Comparison of ENCODE assay signal across 16 cellular contexts in the genomic region with DNA sequence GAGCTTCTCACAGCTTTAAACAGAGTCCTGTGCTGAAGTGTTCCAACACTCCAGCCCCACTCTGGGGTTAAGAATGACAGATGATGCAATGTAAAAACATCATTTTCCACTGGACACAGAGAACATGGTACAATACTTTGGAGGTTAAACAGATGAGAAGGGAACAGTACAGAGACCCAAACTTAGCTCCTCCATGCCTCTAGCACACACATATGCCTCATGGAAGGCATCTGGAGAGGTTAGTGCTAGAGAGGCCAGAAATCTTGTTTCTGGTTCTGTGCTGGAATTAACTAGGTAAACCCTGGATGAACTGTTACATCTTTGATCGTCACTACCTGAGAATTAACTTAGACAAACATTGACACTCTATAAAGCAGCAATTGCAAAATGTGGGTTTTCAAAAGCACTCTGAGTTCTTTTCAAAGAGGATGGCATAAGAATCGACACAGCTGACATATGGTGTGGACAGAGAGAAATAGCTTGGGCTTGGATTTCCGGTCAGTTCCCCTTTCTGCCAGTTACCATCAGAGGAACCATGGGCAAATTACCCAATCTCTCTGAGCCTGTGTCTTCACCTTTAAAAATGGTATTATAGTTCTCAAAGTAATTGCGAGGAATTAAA.
A peak's percentile ranks its signal among the peaks of the same experiment; 100 is the strongest.
DNase-seq lines count a peak whose midpoint lies in the region; ATAC-seq, FAIRE-seq and TF ChIP-seq lines count a peak whose summit lies in the region.
"Had no signal": no experiment of that assay in that cellular context is flagged by ENCODE, and none has a peak within 500 bp of the region (broad histone marks: within the 10 kb centered on the region; RNA-seq: fewer than 3 reads in every experiment).

No MANE protein-coding gene starts in this region.

- H3K4me1 ChIP-seq in HCT116 (ENCODE audit: control insufficient read depth in 1 of 2, insufficient read depth in 2 of 2, low read length in 2 of 2) (peaks cover 0 to 19% of the 10 kb centered on the region in 2 experiments; a peak in 2 of 4 replicates), GM12878 (ENCODE audit: control insufficient read depth, insufficient read depth, low read length) (no peaks in the 10 kb centered on the region), hepatocyte (ENCODE audit: insufficient read depth) (peaks cover 17% of the 10 kb centered on the region), gastrocnemius medialis (peaks cover 44 to 49% of the 10 kb centered on the region in 2 donors)
- H3K4me1 ChIP-seq in CD8-positive, alpha-beta T cell (ENCODE audit: insufficient read depth, low read length), result no peaks in the 10 kb centered on the region

- no peak overlapping the region for H3K4me3 ChIP-seq in HCT116 (replicated peaks in 1 of 2; ENCODE audit: low read depth in 1 of 2, low read length in 2 of 2)
- H3K4me3 ChIP-seq in GM12878, result no peak overlapping the region
- H3K4me3 ChIP-seq in hepatocyte, result no peak overlapping the region
- H3K4me3 ChIP-seq in gastrocnemius medialis, result no peak overlapping the region
- H3K4me3 ChIP-seq in CD8-positive, alpha-beta T cell (ENCODE audit: low read depth, low read length), result no peak overlapping the region
- H3K4me3 ChIP-seq: lung had no signal

- no peaks in the 10 kb centered on the region for H3K27me3 Mint-ChIP-seq in CD8-positive, alpha-beta T cell (ENCODE audit: low read depth)
- no peaks in the 10 kb centered on the region for H3K27me3 Mint-ChIP-seq in MCF 10A (ENCODE audit: insufficient read depth, unreplicated experiment)

- TF ChIP-seq EP300 in GM12878 (IDR thresholded peaks at IDR 0.05; ENCODE audit: borderline replicate concordance in 1 of 2, control insufficient read depth in 1 of 2, low read depth in 2 of 2, low read length in 2 of 2), result no peak

- no peaks in the 10 kb centered on the region for H3K4me1 Mint-ChIP-seq in CD8-positive, alpha-beta T cell (ENCODE audit: low read depth)
- H3K4me1 Mint-ChIP-seq in MCF 10A (ENCODE audit: insufficient read depth, unreplicated experiment), result peaks cover 6% of the 10 kb centered on the region
- H3K4me1 Mint-ChIP-seq: IgD-negative memory B cell had no signal

- no peaks in the 10 kb centered on the region for H3K9me3 ChIP-seq in HCT116 (ENCODE audit: control insufficient read depth in 1 of 2, insufficient read depth in 1 of 2, low read depth in 1 of 2, low read length in 2 of 2)
- no peaks in the 10 kb centered on the region for H3K9me3 ChIP-seq in GM12878 (replicated peaks; ENCODE audit: control insufficient read depth, insufficient read depth, low read length)
- no peaks in the 10 kb centered on the region for H3K9me3 ChIP-seq in hepatocyte (ENCODE audit: low read depth)
- H3K9me3 ChIP-seq in gastrocnemius medialis, result no peaks in the 10 kb centered on the region
- H3K9me3 ChIP-seq in CD8-positive, alpha-beta T cell (ENCODE audit: low read length), result no peaks in the 10 kb centered on the region

- H3K27me3 ChIP-seq in HCT116 (ENCODE audit: insufficient read depth, low read length) (no peaks in the 10 kb centered on the region), GM12878 (replicated peaks in 1 of 2; ENCODE audit: control insufficient read depth in 2 of 2, insufficient read depth in 2 of 2, low read length in 1 of 2) (no peaks in the 10 kb centered on the region), hepatocyte (no peaks in the 10 kb centered on the region), gastrocnemius medialis (no peaks in the 10 kb centered on the region)
- H3K27me3 ChIP-seq in CD8-positive, alpha-beta T cell (ENCODE audit: insufficient read depth, low read length), result no peaks in the 10 kb centered on the region

- H3K4me2 ChIP-seq in HCT116 (ENCODE audit: low read length), result no peak overlapping the region
- no peak overlapping the region for H3K4me2 ChIP-seq in GM12878 (ENCODE audit: control insufficient read depth, insufficient read depth)
- H3K4me2 ChIP-seq in hepatocyte, result no peak overlapping the region

- no peaks in the 10 kb centered on the region for H3K36me3 ChIP-seq in HCT116 (ENCODE audit: control insufficient read depth in 1 of 2, insufficient read depth in 2 of 2, low read length in 2 of 2)
- no peaks in the 10 kb centered on the region for H3K36me3 ChIP-seq in GM12878 (ENCODE audit: control insufficient read depth in 2 of 2, insufficient read depth in 2 of 2, low read length in 1 of 2)
- no peaks in the 10 kb centered on the region for H3K36me3 ChIP-seq in hepatocyte (replicated peaks; ENCODE audit: insufficient read depth, low read depth)
- H3K36me3 ChIP-seq in gastrocnemius medialis, result no peaks in the 10 kb centered on the region
- no peaks in the 10 kb centered on the region for H3K36me3 ChIP-seq in CD8-positive, alpha-beta T cell (ENCODE audit: insufficient read depth, low read length)

- no peak overlapping the region for H3K9ac ChIP-seq in HCT116 (ENCODE audit: low read length)
- no peak overlapping the region for H3K9ac ChIP-seq in GM12878 (ENCODE audit: control insufficient read depth, insufficient read depth, low read length)

- H3K79me2 ChIP-seq in HCT116 (ENCODE audit: insufficient read depth, low read length) (no peaks in the 10 kb centered on the region), GM12878 (ENCODE audit: control insufficient read depth, insufficient read depth, low read length) (no peaks in the 10 kb centered on the region), hepatocyte (no peaks in the 10 kb centered on the region)

- DNase-seq in HCT116 (ENCODE audit: low read depth, low spot score), result no peak
- no peak for DNase-seq in GM12878 (ENCODE audit: low read depth, low spot score)
- no peak for DNase-seq in hepatocyte (ENCODE audit: low spot score)
- DNase-seq in gastrocnemius medialis, result peak; percentile 54 to 72
- no peak for DNase-seq in DMS53 (lab: John Stamatoyannopoulos, UW)
- DNase-seq in CD8-positive, alpha-beta T cell, result no peak
- no peak for DNase-seq in MCF 10A (ENCODE audit: unreplicated experiment)
- DNase-seq: activated T-cell treated with anti-CD3 and anti-CD28 coated beads, Interleukin-2, amount 50 U/mL, for 1 hour; cerebellar nuclear complex; NCI-H2171 had no signal

- intact Hi-C loops in HCT116 (cut with micrococcal nuclease), result no loop called here
- intact Hi-C loops in GM12878 (cut with micrococcal nuclease; ENCODE audit: unreplicated experiment), result no loop called here
- intact Hi-C loops in gastrocnemius medialis (cut with DNase I; ENCODE audit: low total_unique reads), result loop anchor here (2.0 kb wide), 1 partner anchor 57 kb away; no protein-coding TSS in a partner anchor
- intact Hi-C loops in CD8-positive, alpha-beta T cell (cut with DNase I, micrococcal nuclease), result no loop called here
- intact Hi-C loops in MCF 10A (cut with micrococcal nuclease), result no loop called here

- RAD21 ChIA-PET in HCT116 (lab: Charles Lee; ENCODE audit: low non-redundant PET in 1 of 2, low total read pairs in 2 of 2, uncharacterized antibody in 2 of 2, unreplicated experiment in 2 of 2), result no interaction called here
- RAD21 ChIA-PET in GM12878 (lab: Charles Lee; ENCODE audit: unreplicated experiment), result interaction anchor here (0.7 to 1.2 kb wide), 3 partner anchors 12 to 79 kb away, joined by 3 to 4 read pairs (median 4); no protein-coding TSS in a partner anchor

- no peak for FAIRE-seq in GM12878 (lab: Jason Lieb, UNC)
- FAIRE-seq: RCC 7860, urothelium cell line had no signal

- H2AFZ ChIP-seq in HCT116 (ENCODE audit: low read depth, low read length, poor library complexity, severe bottlenecking) (no peak overlapping the region), GM12878 (ENCODE audit: control insufficient read depth, low read depth, low read length) (no peak overlapping the region), hepatocyte (no peak overlapping the region)

- H3K9me2 ChIP-seq in HCT116 (ENCODE audit: insufficient read depth) (no peaks in the 10 kb centered on the region), hepatocyte (replicated peaks; ENCODE audit: insufficient read depth) (no peaks in the 10 kb centered on the region)

- no peak for TF ChIP-seq RAD21 in HCT116 (IDR thresholded peaks at IDR 0.05; ENCODE audit: low read depth)
- TF ChIP-seq RAD21 in GM12878 (IDR thresholded peaks at IDR 0.05; ENCODE audit: insufficient read depth, low read depth, low read length), result no peak

- SMC1A ChIA-PET in GM12878 (lab: Charles Lee; ENCODE audit: uncharacterized antibody, unreplicated experiment), result interaction anchor here (0.7 to 2.1 kb wide), 12 partner anchors 8 to 84 kb away, joined by 3 to 9 read pairs (median 3); no protein-coding TSS in a partner anchor

- H3K27ac Mint-ChIP-seq in CD8-positive, alpha-beta T cell, result no peak overlapping the region
- no peak overlapping the region for H3K27ac Mint-ChIP-seq in MCF 10A (ENCODE audit: low read depth, unreplicated experiment)
- H3K27ac Mint-ChIP-seq: IgD-negative memory B cell had no signal

- POLR2A ChIA-PET in HCT116 (lab: Charles Lee), result no interaction called here
- POLR2A ChIA-PET in GM12878 (lab: Charles Lee), result interaction anchor here (0.7 to 1.4 kb wide), 2 partner anchors 22 to 33 kb away, joined by 3 to 10 read pairs; no protein-coding TSS in a partner anchor
- POLR2A ChIA-PET in CD8-positive, alpha-beta T cell (lab: Charles Lee), result no interaction called here
- POLR2A ChIA-PET in MCF 10A (lab: Yijun Ruan, JAX), result interaction anchor here (0.5 to 0.6 kb wide), 2 partner anchors 25 to 212 kb away, joined by 3 read pairs; no protein-coding TSS in a partner anchor

- TF ChIP-seq CTCF in HCT116 (IDR thresholded peaks at IDR 0.05 in 2 of 3, conservative IDR thresholded peaks at IDR 0.05 in 1 of 3; ENCODE audit: borderline replicate concordance in 1 of 3, insufficient read depth in 1 of 3, low read depth in 2 of 3, low read length in 2 of 3), result no peak
- TF ChIP-seq CTCF in GM12878 (IDR thresholded peaks at IDR 0.05 in 2 of 3, conservative IDR thresholded peaks at IDR 0.05 in 1 of 3; ENCODE audit: control insufficient read depth in 2 of 3, extremely low read depth in 1 of 3, insufficient read depth in 1 of 3, low read depth in 3 of 3, low read length in 3 of 3), result no peak
- TF ChIP-seq CTCF in hepatocyte (IDR thresholded peaks at IDR 0.05; ENCODE audit: poor library complexity), result no peak
- no peak for TF ChIP-seq CTCF in gastrocnemius medialis (IDR thresholded peaks at IDR 0.05 in 4 of 5, conservative IDR thresholded peaks at IDR 0.05 in 1 of 5)
- no peak for TF ChIP-seq CTCF in CD8-positive, alpha-beta T cell (IDR thresholded peaks at IDR 0.05)
- no peak for TF ChIP-seq CTCF in MCF 10A (IDR thresholded peaks at IDR 0.05; ENCODE audit: unreplicated experiment)

- in situ Hi-C loops in GM12878 (cut with MboI) (no loop called here), gastrocnemius medialis (cut with MboI; ENCODE audit: low sequenced_read_pairs in 4 of 4) (no loop called here)

- H3K9me3 Mint-ChIP-seq in CD8-positive, alpha-beta T cell, result no peaks in the 10 kb centered on the region
- H3K9me3 Mint-ChIP-seq in MCF 10A (ENCODE audit: unreplicated experiment), result no peaks in the 10 kb centered on the region
- H3K9me3 Mint-ChIP-seq: IgD-negative memory B cell had no signal

- WGBS in GM12878 (ENCODE audit: insufficient coverage, insufficient replicate concordance, low lambda C conversion rate, missing lambda C conversion rate), result 40% methylated on average over 4 of the region's 4 CpGs
- 78% methylated on average over 4 of the region's 4 CpGs for WGBS in hepatocyte (ENCODE audit: low lambda C conversion rate, missing lambda C conversion rate)

- CTCF ChIA-PET in HCT116 (lab: Charles Lee), result no interaction called here
- CTCF ChIA-PET in GM12878 (lab: Yijun Ruan, JAX), result interaction anchor here (0.6 to 1.3 kb wide), 4 partner anchors 9 to 164 kb away, joined by 3 to 6 read pairs (median 3); no protein-coding TSS in a partner anchor
- CTCF ChIA-PET in CD8-positive, alpha-beta T cell (lab: Charles Lee), result no interaction called here
- CTCF ChIA-PET in MCF 10A (lab: Yijun Ruan, JAX), result interaction anchor here (0.6 kb wide), 1 partner anchor 583 kb away, joined by 3 read pairs; no protein-coding TSS in a partner anchor

- BruUV-seq in HCT116 (replicated peaks; lab: Mats Ljungman, UMichigan) (no TSS peak), GM12878 (replicated peaks; lab: Mats Ljungman, UMichigan) (no TSS peak), MCF 10A (replicated peaks; lab: Mats Ljungman, UMichigan) (no TSS peak)

- TF ChIP-seq POLR2A in HCT116 (IDR thresholded peaks at IDR 0.05; ENCODE audit: borderline replicate concordance, extremely low read depth, insufficient read depth, insufficient read length) (no peak), GM12878 (IDR thresholded peaks at IDR 0.05; ENCODE audit: low read depth, low read length) (no peak), gastrocnemius medialis (IDR thresholded peaks at IDR 0.05) (peak; percentile 22 to 36)

- H3K4me3 Mint-ChIP-seq in CD8-positive, alpha-beta T cell, result no peak overlapping the region
- no peak overlapping the region for H3K4me3 Mint-ChIP-seq in MCF 10A (ENCODE audit: unreplicated experiment)
- H3K4me3 Mint-ChIP-seq: IgD-negative memory B cell had no signal

- no peaks in the 10 kb centered on the region for H3K36me3 Mint-ChIP-seq in CD8-positive, alpha-beta T cell
- no peaks in the 10 kb centered on the region for H3K36me3 Mint-ChIP-seq in MCF 10A (ENCODE audit: insufficient read depth, unreplicated experiment)

- H3K27ac ChIP-seq in HCT116 (ENCODE audit: low read depth, low read length) (no peak overlapping the region), GM12878 (ENCODE audit: control insufficient read depth, insufficient read depth) (no peak overlapping the region), hepatocyte (peak overlapping the region; percentile 82), gastrocnemius medialis (peak overlapping the region; percentile 80 to 86 (median 84))
- no peak overlapping the region for H3K27ac ChIP-seq in CD8-positive, alpha-beta T cell (ENCODE audit: low read depth, low read length)
- H3K27ac ChIP-seq: VCaP had no signal

- H4K20me1 ChIP-seq in HCT116 (ENCODE audit: insufficient read depth), result no peaks in the 10 kb centered on the region
- no peaks in the 10 kb centered on the region for H4K20me1 ChIP-seq in GM12878 (ENCODE audit: control insufficient read depth, insufficient read depth)
- H4K20me1 ChIP-seq in hepatocyte (ENCODE audit: insufficient read depth, poor library complexity, severe bottlenecking), result no peaks in the 10 kb centered on the region

- ATAC-seq in HCT116 (no peak), GM12878 (peak; percentile 26), gastrocnemius medialis (peak; percentile 83 to 89), GM19324 (IDR thresholded peaks at IDR 0.05; ENCODE audit: low FRiP score, unreplicated experiment) (no peak)
- no peak for ATAC-seq in CD8-positive, alpha-beta T cell

Comparison
In these comparisons a context has a peak if more than half of its experiments do, and no peak if none do; other contexts are left out.
1. ATAC-seq: peak in GM12878 (single experiment) and gastrocnemius medialis (2 of 2); none in HCT116 (single experiment), GM19324 (single experiment) and CD8-positive, alpha-beta T cell (single experiment).
2. DNase-seq: peak in gastrocnemius medialis (2 of 2); none in HCT116 (single experiment), GM12878 (single experiment), hepatocyte (single experiment), DMS53 (single experiment), CD8-positive, alpha-beta T cell (0 of 7) and MCF 10A (single experiment).
3. H3K27ac ChIP-seq: peak in hepatocyte (single experiment) and gastrocnemius medialis (4 of 4); none in HCT116 (single experiment), GM12878 (single experiment) and CD8-positive, alpha-beta T cell (single experiment).
4. POLR2A ChIP-seq: peak in gastrocnemius medialis (2 of 2); none in HCT116 (single experiment) and GM12878 (single experiment).
5. CTCF ChIA-PET loops: an anchor here in GM12878 (0.6 to 1.3 kb wide) and MCF 10A (0.6 kb wide); none called in HCT116 and CD8-positive, alpha-beta T cell.
6. POLR2A ChIA-PET loops: an anchor here in GM12878 (0.7 to 1.4 kb wide) and MCF 10A (0.5 to 0.6 kb wide); none called in HCT116 and CD8-positive, alpha-beta T cell.